In the genomic region with DNA sequence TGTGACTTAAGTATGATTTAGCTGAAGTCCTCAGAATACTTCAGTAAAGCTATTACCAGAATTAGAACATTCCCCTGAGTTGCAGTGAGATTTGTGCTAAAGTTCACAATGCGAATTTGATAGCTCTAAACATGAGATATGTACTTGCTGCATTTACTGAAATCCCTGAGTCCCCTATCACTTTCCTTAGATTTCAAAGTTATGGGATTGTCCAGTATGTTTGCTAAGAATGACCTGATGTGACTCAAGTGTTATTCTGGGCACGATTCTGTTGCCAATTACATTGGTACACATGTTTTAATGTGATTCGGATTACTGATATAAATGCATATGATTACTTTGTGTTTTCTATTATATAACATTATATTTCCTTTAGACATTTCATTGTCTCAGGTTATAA, we compare ENCODE assay signal across 23 cellular contexts.
"Had no signal": no experiment of that assay in that cellular context is flagged by ENCODE, and none has a peak within 500 bp of the region (broad histone marks: within the 10 kb centered on the region; RNA-seq: fewer than 3 reads in every experiment).

No MANE protein-coding gene starts in this region.

- H3K27me3 ChIP-seq: MG63, SJSA1 had no signal

- H3K9me3 ChIP-seq: MG63, SJSA1 had no signal

- FAIRE-seq: HepG2, RCC 7860 had no signal

- DNase-seq: IMR-90, Karpas-422, KG1, MG63, NCI-H1092, NCI-H1105 treated with DMSO at 0.1 percent for 48 hours, NCI-H1417 treated with DMSO at 0.1 percent for 48 hours, NCI-H146, NCI-H1694 treated with DMSO at 0.1 percent for 48 hours, NCI-H1930, NCI-H2081, NCI-H2107, NCI-H2227 treated with DMSO at 0.1 percent for 48 hours, NCI-H524, NCI-H69, NCI-H774, Right ventricle myocardium superior, RPMI8226, SIG-M5 had no signal

- H3K36me3 ChIP-seq: MG63, SJSA1 had no signal

- H3K27ac ChIP-seq: SJSA1, SK-N-MC had no signal

- H3K4me3 ChIP-seq: MG63, SJSA1, SK-N-MC had no signal

- ATAC-seq: HepG2 had no signal

- H3K4me1 ChIP-seq: SJSA1 had no signal
